ENCODE assay signal across 1 cellular context in genomic region chr3:138862924-138863775, GRCh38.
TF ChIP-seq lines count a peak whose summit lies in the region.

No MANE protein-coding gene starts in this region.

TF ChIP-seq in HepG2, 621 proteins besides CTCF, POLR2A, EP300 and RAD21 (continued from another document and continues in another):
- TF ChIP-seq, protein P1, sequence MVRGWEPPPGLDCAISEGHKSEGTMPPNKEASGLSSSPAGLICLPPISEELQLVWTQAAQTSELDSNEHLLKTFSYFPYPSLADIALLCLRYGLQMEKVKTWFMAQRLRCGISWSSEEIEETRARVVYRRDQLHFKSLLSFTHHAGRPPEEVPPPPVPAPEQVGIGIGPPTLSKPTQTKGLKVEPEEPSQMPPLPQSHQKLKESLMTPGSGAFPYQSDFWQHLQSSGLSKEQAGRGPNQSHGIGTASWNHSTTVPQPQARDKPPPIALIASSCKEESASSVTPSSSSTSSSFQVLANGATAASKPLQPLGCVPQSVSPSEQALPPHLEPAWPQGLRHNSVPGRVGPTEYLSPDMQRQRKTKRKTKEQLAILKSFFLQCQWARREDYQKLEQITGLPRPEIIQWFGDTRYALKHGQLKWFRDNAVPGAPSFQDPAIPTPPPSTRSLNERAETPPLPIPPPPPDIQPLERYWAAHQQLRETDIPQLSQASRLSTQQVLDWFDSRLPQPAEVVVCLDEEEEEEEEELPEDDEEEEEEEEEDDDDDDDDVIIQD (CRISPR knock-in tag; IDR thresholded peaks at IDR 0.05; ENCODE audit: low read depth) = peak; percentile 58; the same call in 1 of the 2 replicates
- TF ChIP-seq SPEN (CRISPR knock-in tag; IDR thresholded peaks at IDR 0.05; ENCODE audit: low read depth) (peak; percentile 68; the same call in 1 of the 2 replicates), KDM5A (IDR thresholded peaks at IDR 0.05; ENCODE audit: borderline replicate concordance, low read length) (no peak), NPAS2 (CRISPR knock-in tag; IDR thresholded peaks at IDR 0.05; ENCODE audit: borderline replicate concordance) (no peak), ZNF354B (CRISPR knock-in tag; IDR thresholded peaks at IDR 0.05) (0 out of 2 replicates have a peak, but pooled peaks have one; percentile 68), ZNF567 (CRISPR knock-in tag; IDR thresholded peaks at IDR 0.05; ENCODE audit: borderline replicate concordance) (peak; percentile 78; the same call in 1 of the 2 replicates), ZNF530 (CRISPR knock-in tag; IDR thresholded peaks at IDR 0.05; ENCODE audit: low read depth) (no peak), DBP (CRISPR knock-in tag; IDR thresholded peaks at IDR 0.05; ENCODE audit: not compliant biosample characterization) (no peak), SUZ12 (IDR thresholded peaks at IDR 0.05; ENCODE audit: low read depth, low read length) (no peak), ERF (CRISPR knock-in tag; IDR thresholded peaks at IDR 0.05) (peak; percentile 79), ATF2 (CRISPR knock-in tag; IDR thresholded peaks at IDR 0.05) (peak; percentile 76; the same call in 1 of the 2 replicates), KDM3A (CRISPR knock-in tag; IDR thresholded peaks at IDR 0.05; ENCODE audit: low read depth) (peak; percentile 73; the same call in 1 of the 2 replicates), TBL1XR1 (IDR thresholded peaks at IDR 0.05; ENCODE audit: borderline replicate concordance, low read length, partially characterized antibody) (peak; percentile 78), FOXP4 (CRISPR knock-in tag; IDR thresholded peaks at IDR 0.05) (peak; percentile 82), DZIP1 (CRISPR knock-in tag; IDR thresholded peaks at IDR 0.05) (no peak), ATF7-NPFF (CRISPR knock-in tag; IDR thresholded peaks at IDR 0.05; ENCODE audit: low read depth) (peak; percentile 67; the same call in 1 of the 2 replicates), ZNF282 (IDR thresholded peaks at IDR 0.05; ENCODE audit: partially characterized antibody) (no peak), ZBTB38 (CRISPR knock-in tag; IDR thresholded peaks at IDR 0.05) (0 out of 2 replicates have a peak, but pooled peaks have one; percentile 44), CEBPG (CRISPR knock-in tag; IDR thresholded peaks at IDR 0.05) (peak; percentile 86), ARID5B (CRISPR knock-in tag; IDR thresholded peaks at IDR 0.05) (peak; percentile 97), ZNF468 (CRISPR knock-in tag; IDR thresholded peaks at IDR 0.05) (no peak), HOXA7 (CRISPR knock-in tag; IDR thresholded peaks at IDR 0.05) (no peak), ZFP62 (CRISPR knock-in tag; IDR thresholded peaks at IDR 0.05) (no peak), CREM (IDR thresholded peaks at IDR 0.05) (peak; percentile 80), CREM (CRISPR knock-in tag; IDR thresholded peaks at IDR 0.05) (no peak), FOXA1 (IDR thresholded peaks at IDR 0.05) (no peak), FOXA1 (CRISPR knock-in tag; IDR thresholded peaks at IDR 0.05) (peak; percentile 77), POGZ (CRISPR knock-in tag; IDR thresholded peaks at IDR 0.05) (peak; percentile 90), ZBTB7A (CRISPR knock-in tag; IDR thresholded peaks at IDR 0.05) (peak; percentile 68; the same call in 1 of the 2 replicates), ZNF589 (CRISPR knock-in tag; conservative IDR thresholded peaks at IDR 0.05) (no peak), ZNF274 (CRISPR knock-in tag; IDR thresholded peaks at IDR 0.05) (no peak), HNRNPK (IDR thresholded peaks at IDR 0.05; ENCODE audit: low read depth, low read length, poor library complexity, severe bottlenecking) (no peak), ZKSCAN1 (IDR thresholded peaks at IDR 0.05; ENCODE audit: low read length) (0 out of 2 replicates have a peak, but pooled peaks have one; percentile 37), FOSL1 (CRISPR knock-in tag; IDR thresholded peaks at IDR 0.05; ENCODE audit: borderline replicate concordance) (peak; percentile 92), SSRP1 (CRISPR knock-in tag; IDR thresholded peaks at IDR 0.05) (no peak), KLF9 (CRISPR knock-in tag; IDR thresholded peaks at IDR 0.05; ENCODE audit: low read depth) (no peak), HDAC6 (IDR thresholded peaks at IDR 0.05; ENCODE audit: low read depth, low read length) (no peak)
- TF ChIP-seq, protein P2, sequence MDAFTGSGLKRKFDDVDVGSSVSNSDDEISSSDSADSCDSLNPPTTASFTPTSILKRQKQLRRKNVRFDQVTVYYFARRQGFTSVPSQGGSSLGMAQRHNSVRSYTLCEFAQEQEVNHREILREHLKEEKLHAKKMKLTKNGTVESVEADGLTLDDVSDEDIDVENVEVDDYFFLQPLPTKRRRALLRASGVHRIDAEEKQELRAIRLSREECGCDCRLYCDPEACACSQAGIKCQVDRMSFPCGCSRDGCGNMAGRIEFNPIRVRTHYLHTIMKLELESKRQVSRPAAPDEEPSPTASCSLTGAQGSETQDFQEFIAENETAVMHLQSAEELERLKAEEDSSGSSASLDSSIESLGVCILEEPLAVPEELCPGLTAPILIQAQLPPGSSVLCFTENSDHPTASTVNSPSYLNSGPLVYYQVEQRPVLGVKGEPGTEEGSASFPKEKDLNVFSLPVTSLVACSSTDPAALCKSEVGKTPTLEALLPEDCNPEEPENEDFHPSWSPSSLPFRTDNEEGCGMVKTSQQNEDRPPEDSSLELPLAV (CRISPR knock-in tag; conservative IDR thresholded peaks at IDR 0.05; ENCODE audit: low read depth) = no peak
- TF ChIP-seq, protein P3, sequence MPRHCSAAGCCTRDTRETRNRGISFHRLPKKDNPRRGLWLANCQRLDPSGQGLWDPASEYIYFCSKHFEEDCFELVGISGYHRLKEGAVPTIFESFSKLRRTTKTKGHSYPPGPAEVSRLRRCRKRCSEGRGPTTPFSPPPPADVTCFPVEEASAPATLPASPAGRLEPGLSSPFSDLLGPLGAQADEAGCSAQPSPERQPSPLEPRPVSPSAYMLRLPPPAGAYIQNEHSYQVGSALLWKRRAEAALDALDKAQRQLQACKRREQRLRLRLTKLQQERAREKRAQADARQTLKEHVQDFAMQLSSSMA (CRISPR knock-in tag; IDR thresholded peaks at IDR 0.05) = 0 out of 2 replicates have a peak, but pooled peaks have one; percentile 25
- TF ChIP-seq, protein P4, sequence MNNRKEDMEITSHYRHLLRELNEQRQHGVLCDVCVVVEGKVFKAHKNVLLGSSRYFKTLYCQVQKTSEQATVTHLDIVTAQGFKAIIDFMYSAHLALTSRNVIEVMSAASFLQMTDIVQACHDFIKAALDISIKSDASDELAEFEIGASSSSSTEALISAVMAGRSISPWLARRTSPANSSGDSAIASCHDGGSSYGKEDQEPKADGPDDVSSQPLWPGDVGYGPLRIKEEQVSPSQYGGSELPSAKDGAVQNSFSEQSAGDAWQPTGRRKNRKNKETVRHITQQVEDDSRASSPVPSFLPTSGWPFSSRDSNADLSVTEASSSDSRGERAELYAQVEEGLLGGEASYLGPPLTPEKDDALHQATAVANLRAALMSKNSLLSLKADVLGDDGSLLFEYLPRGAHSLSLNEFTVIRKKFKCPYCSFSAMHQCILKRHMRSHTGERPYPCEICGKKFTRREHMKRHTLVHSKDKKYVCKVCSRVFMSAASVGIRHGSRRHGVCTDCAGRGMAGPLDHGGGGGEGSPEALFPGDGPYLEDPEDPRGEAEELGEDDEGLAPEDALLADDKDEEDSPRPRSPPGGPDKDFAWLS (CRISPR knock-in tag; IDR thresholded peaks at IDR 0.05; ENCODE audit: borderline replicate concordance) = no peak
